Comparison of ENCODE assay signal across 9 cellular contexts in genomic region chr6:37259191-37259590, GRCh38. TPM values are rescaled to one million over a fixed set of nuclear protein-coding genes. Genes with fewer than 3 reads are reported as not detected.
DNase-seq lines count a peak whose midpoint lies in the region; TF ChIP-seq lines count a peak whose summit lies in the region.
"Had no signal": no experiment of that assay in that cellular context is flagged by ENCODE, and none has a peak within 500 bp of the region (broad histone marks: within the 10 kb centered on the region; RNA-seq: fewer than 3 reads in every experiment).

No MANE protein-coding gene starts in this region.

- H3K27me3 Mint-ChIP-seq in activated CD4-positive, alpha-beta T cell treated with anti-CD3 and anti-CD28 coated beads, Interleukin-2, amount 10 ng/mL, durations not matched to agents 7 days and 5 days, result no peaks in the 10 kb centered on the region

- peaks cover 15 to 65% (median 15%) of the 10 kb centered on the region in 3 donors for H3K4me1 ChIP-seq in esophagus squamous epithelium
- peaks cover 17% of the 10 kb centered on the region for H3K4me1 ChIP-seq in skeletal muscle satellite cell (ENCODE audit: control insufficient read depth, insufficient read depth, low read length)
- H3K4me1 ChIP-seq in suprapubic skin, result peaks cover 39% of the 10 kb centered on the region
- peaks cover 7 to 10% of the 10 kb centered on the region in 2 donors for H3K4me1 ChIP-seq in ascending aorta

- TF ChIP-seq CTCF in esophagus squamous epithelium (IDR thresholded peaks at IDR 0.05) (no peak), suprapubic skin (IDR thresholded peaks at IDR 0.05) (no peak), ascending aorta (IDR thresholded peaks at IDR 0.05) (no peak)

- intact Hi-C loops in esophagus squamous epithelium (cut with DNase I) (no loop called here), ascending aorta (cut with DNase I) (no loop called here)

- H3K27me3 ChIP-seq in esophagus squamous epithelium (no peaks in the 10 kb centered on the region), skeletal muscle satellite cell (ENCODE audit: control insufficient read depth, insufficient read depth, low read length) (no peaks in the 10 kb centered on the region), suprapubic skin (no peaks in the 10 kb centered on the region), ascending aorta (no peaks in the 10 kb centered on the region)

- no peak for TF ChIP-seq POLR2A in esophagus squamous epithelium (IDR thresholded peaks at IDR 0.05)
- no peak for TF ChIP-seq POLR2A in suprapubic skin (IDR thresholded peaks at IDR 0.05)

- H3K9ac ChIP-seq in skeletal muscle satellite cell (ENCODE audit: low read depth, low read length), result peak overlapping the region; percentile 97

- H3K4me3 ChIP-seq in esophagus squamous epithelium (peak overlapping the region in 3 of 4 donors; percentile 73 to 98 (median 95)), skeletal muscle satellite cell (ENCODE audit: low read length) (peak overlapping the region; percentile 99), suprapubic skin (no peak overlapping the region), ascending aorta (peak overlapping the region in 1 of 2 donors; percentile 89)

- WGBS in esophagus squamous epithelium, 2 donors, result 35 to 37% methylated on average over 2 of the region's 2 CpGs
- 33% methylated on average over 2 of the region's 2 CpGs for WGBS in suprapubic skin

- peak overlapping the region; percentile 87 for H3K4me3 Mint-ChIP-seq in activated CD4-positive, alpha-beta T cell treated with anti-CD3 and anti-CD28 coated beads, Interleukin-2, amount 10 ng/mL, durations not matched to agents 7 days and 5 days

- H3K27ac Mint-ChIP-seq in activated CD4-positive, alpha-beta T cell treated with anti-CD3 and anti-CD28 coated beads, Interleukin-2, amount 10 ng/mL, durations not matched to agents 7 days and 5 days, result peak overlapping the region; percentile 88

- no peak for DNase-seq in activated CD4-positive, alpha-beta T cell treated with anti-CD3 and anti-CD28 coated beads, Interleukin-2, amount 10 ng/mL, durations not matched to agents 7 days and 5 days
- DNase-seq in activated CD4-positive, alpha-beta T cell treated with anti-CD3 and anti-CD28 coated beads for 1 hour, result no peak
- DNase-seq in T-helper 1 cell, result peak in 3 of 5 donors; percentile 6 to 53 (median 8)
- DNase-seq in esophagus squamous epithelium (lab: John Stamatoyannopoulos, UW), result no peak
- no peak for DNase-seq in suprapubic skin (ENCODE audit: low spot score in 2 of 2)
- no peak for DNase-seq in SHP77 (lab: John Stamatoyannopoulos, UW)
- DNase-seq in ascending aorta (ENCODE audit: low spot score in 2 of 2), result no peak
- DNase-seq: ACHN had no signal

- POLR2A ChIA-PET in activated CD4-positive, alpha-beta T cell treated with anti-CD3 and anti-CD28 coated beads, Interleukin-2, amount 10 ng/mL, durations not matched to agents 7 days and 5 days (lab: Charles Lee), result no interaction called here

- H3K9me3 Mint-ChIP-seq in activated CD4-positive, alpha-beta T cell treated with anti-CD3 and anti-CD28 coated beads, Interleukin-2, amount 10 ng/mL, durations not matched to agents 7 days and 5 days, result no peaks in the 10 kb centered on the region

- no peak for TF ChIP-seq EP300 in suprapubic skin (IDR thresholded peaks at IDR 0.05)

- no peaks in the 10 kb centered on the region for H3K9me3 ChIP-seq in esophagus squamous epithelium
- H3K9me3 ChIP-seq in skeletal muscle satellite cell (replicated peaks; ENCODE audit: low read length), result no peaks in the 10 kb centered on the region
- no peaks in the 10 kb centered on the region for H3K9me3 ChIP-seq in suprapubic skin
- no peaks in the 10 kb centered on the region for H3K9me3 ChIP-seq in ascending aorta

- H3K4me2 ChIP-seq in skeletal muscle satellite cell (ENCODE audit: low read length), result peak overlapping the region; percentile 89

- peaks cover 60% of the 10 kb centered on the region for H3K4me1 Mint-ChIP-seq in activated CD4-positive, alpha-beta T cell treated with anti-CD3 and anti-CD28 coated beads, Interleukin-2, amount 10 ng/mL, durations not matched to agents 7 days and 5 days

- H3K36me3 ChIP-seq in esophagus squamous epithelium (no peaks in the 10 kb centered on the region), skeletal muscle satellite cell (ENCODE audit: insufficient read depth, low read length) (no peaks in the 10 kb centered on the region), suprapubic skin (no peaks in the 10 kb centered on the region), ascending aorta (no peaks in the 10 kb centered on the region)

- H3K36me3 Mint-ChIP-seq in activated CD4-positive, alpha-beta T cell treated with anti-CD3 and anti-CD28 coated beads, Interleukin-2, amount 10 ng/mL, durations not matched to agents 7 days and 5 days (ENCODE audit: low read depth), result peaks cover 19% of the 10 kb centered on the region

- H3K27ac ChIP-seq in esophagus squamous epithelium, result peak overlapping the region in 3 of 4 donors; percentile 96 to 97 (median 97)
- no peak overlapping the region for H3K27ac ChIP-seq in suprapubic skin
- H3K27ac ChIP-seq in ascending aorta, result peak overlapping the region in 1 of 2 donors; percentile 2

- CTCF ChIA-PET in activated CD4-positive, alpha-beta T cell treated with anti-CD3 and anti-CD28 coated beads, Interleukin-2, amount 10 ng/mL, durations not matched to agents 7 days and 5 days (lab: Charles Lee), result interaction anchor here (0.6 to 2.0 kb wide), 3 partner anchors 13 to 1136 kb away, joined by 3 to 4 read pairs (median 3); no protein-coding TSS in a partner anchor

RNA-seq across cellular contexts. Expression of gene TMEM217, which starts 1.2 kb away (rescaled TPM):
- 1 to 10 TPM in 1 of 2 experiments, under 1 TPM in 1; 0.92 to 1.3 TPM for total RNA-seq in activated CD4-positive, alpha-beta T cell treated with anti-CD3 and anti-CD28 coated beads, Interleukin-2, amount 10 ng/mL, durations not matched to agents 7 days and 5 days
- 1 to 10 TPM; 1.4 to 4.7 (median 2.0) TPM for total RNA-seq in esophagus squamous epithelium
- total RNA-seq in skeletal muscle satellite cell (2012; rRNA removed), result 2.2 and 2.5 TPM in 2 replicates
- 1 to 10 TPM in 2 of 4 donors, under 1 TPM in 1, not detected in 1; 0.30 to 3.3 (median 2.6) TPM for total RNA-seq in suprapubic skin
- not detected for total RNA-seq in ascending aorta

RNA-seq across cellular contexts. Expression of gene TBC1D22B, which starts 1.6 kb away (rescaled TPM):
- 10 to 100 TPM; 15.3 to 16.6 TPM for total RNA-seq in activated CD4-positive, alpha-beta T cell treated with anti-CD3 and anti-CD28 coated beads, Interleukin-2, amount 10 ng/mL, durations not matched to agents 7 days and 5 days
- 10 to 100 TPM in 3 of 4 donors, 1 to 10 TPM in 1; 8.7 to 13.2 (median 10.4) TPM for total RNA-seq in esophagus squamous epithelium
- total RNA-seq in skeletal muscle satellite cell (2012; rRNA removed), result 4.3 and 5.0 TPM in 2 replicates
- total RNA-seq in suprapubic skin, result 10 to 100 TPM; 14.2 to 19.6 (median 18.4) TPM
- 11.1 TPM for total RNA-seq in ascending aorta

Comparison
In these comparisons a context has a peak if more than half of its experiments do, and no peak if none do; other contexts are left out.
1. DNase-seq: peak in T-helper 1 cell (3 of 5); none in activated CD4-positive, alpha-beta T cell treated with anti-CD3 and anti-CD28 coated beads, Interleukin-2, amount 10 ng/mL, durations not matched to agents 7 days and 5 days (single experiment), activated CD4-positive, alpha-beta T cell treated with anti-CD3 and anti-CD28 coated beads for 1 hour (single experiment), esophagus squamous epithelium (single experiment), suprapubic skin (0 of 2), SHP77 (0 of 2) and ascending aorta (0 of 2).